ENCODE assay signal across 6 cellular contexts in genomic region chr22:20362403-20362802, GRCh38. TPM values are rescaled to one million over a fixed set of nuclear protein-coding genes. Genes with fewer than 3 reads are reported as not detected.
DNase-seq lines count a peak whose midpoint lies in the region; ATAC-seq and TF ChIP-seq lines count a peak whose summit lies in the region.
"Not testable (repeated sequence)": the region's sequence is repeated elsewhere in the genome, so short reads cannot be mapped to it uniquely, and the experiment has no call there.

No MANE protein-coding gene starts in this region.

- not testable (repeated sequence) for H3K4ac ChIP-seq in H9 (ENCODE audit: low read depth, low read length)

- H3K9me3 ChIP-seq in BLaER1 treated with 17β-estradiol and CSF1 and Interleukin-3, amounts not matched to agents 10 nM and 100 nM (replicated peaks in 1 of 11), result peaks cover 0 to 40% (median 34%) of the 10 kb centered on the region in 11 experiments; a peak in 19 of 22 replicates
- not testable (repeated sequence) for H3K9me3 ChIP-seq in H9 (ENCODE audit: control insufficient read depth, low read depth, low read length)

- H3K79me2 ChIP-seq in H9 (ENCODE audit: insufficient read depth, low read length), result not testable (repeated sequence)

- H3K27ac Mint-ChIP-seq in H9, result not testable (repeated sequence)
- peak overlapping the region; percentile 46 to 59 for H3K27ac Mint-ChIP-seq in stimulated activated naive CD8-positive, alpha-beta T cell treated with anti-CD3 and anti-CD28 coated beads, Interleukin-15, amount 100 ng/mL, for 72 hours

- ATAC-seq in SK-N-SH treated with all-trans-retinoic acid at 6 μM for 48 hours, result peak; percentile 36; the same call in 1 of the 3 replicates
- not testable (repeated sequence) for ATAC-seq in stimulated activated naive CD8-positive, alpha-beta T cell treated with anti-CD3 and anti-CD28 coated beads, Interleukin-15, amount 100 ng/mL, for 72 hours

- H3K4me2 ChIP-seq in BLaER1 treated with 17β-estradiol and CSF1 and Interleukin-3, amounts not matched to agents 10 nM and 100 nM, result peak overlapping the region; percentile 33 to 91 (median 84); a peak in 21 of 22 replicates
- not testable (repeated sequence) for H3K4me2 ChIP-seq in H9 (ENCODE audit: insufficient read depth, insufficient read length, low read length)

- not testable (repeated sequence) for H3K36me3 ChIP-seq in BLaER1 treated with 17β-estradiol and CSF1 and Interleukin-3, amounts not matched to agents 10 nM and 100 nM

- WGBS in H9 (ENCODE audit: extremely low coverage, insufficient read length, low lambda C conversion rate), result no CpG with 5 or more reads among the region's 10 CpGs

- not testable (repeated sequence) for H2AK5ac ChIP-seq in H9 (ENCODE audit: insufficient read length, low read length)

- H2BK20ac ChIP-seq in H9 (ENCODE audit: low read depth, low read length, poor library complexity, severe bottlenecking), result not testable (repeated sequence)

- not testable (repeated sequence) for H3K23ac ChIP-seq in H9 (ENCODE audit: insufficient read length, low read depth, low read length)

- not testable (repeated sequence) for H3K56ac ChIP-seq in H9 (ENCODE audit: insufficient read length, low read depth, low read length)

- not testable (repeated sequence) for H3K27me3 Mint-ChIP-seq in H9 (ENCODE audit: low read depth); stimulated activated naive CD8-positive, alpha-beta T cell treated with anti-CD3 and anti-CD28 coated beads, Interleukin-15, amount 100 ng/mL, for 72 hours

- not testable (repeated sequence) for H3K27me3 ChIP-seq in BLaER1 treated with 17β-estradiol and CSF1 and Interleukin-3, amounts not matched to agents 10 nM and 100 nM; H9 (ENCODE audit: insufficient read depth, low read length)

- not testable (repeated sequence) for H2BK15ac ChIP-seq in H9 (ENCODE audit: low read depth, low read length)

- H4K20me1 ChIP-seq in BLaER1 treated with 17β-estradiol and CSF1 and Interleukin-3, amounts not matched to agents 10 nM and 100 nM; H9 (ENCODE audit: control insufficient read depth, insufficient read depth, insufficient read length): not testable (repeated sequence)

- H3K14ac ChIP-seq in H9 (ENCODE audit: insufficient read depth, low read length), result not testable (repeated sequence)

- not testable (repeated sequence) for H4K91ac ChIP-seq in H9 (ENCODE audit: insufficient read length, low read depth, low read length)

- not testable (repeated sequence) for H2BK120ac ChIP-seq in H9 (ENCODE audit: low read depth, low read length, poor library complexity, severe bottlenecking)

- not testable (repeated sequence) for H3K23me2 ChIP-seq in H9 (ENCODE audit: insufficient read length, low read depth, low read length, poor library complexity, severe bottlenecking)

- not testable (repeated sequence) for H2AFZ ChIP-seq in H9 (ENCODE audit: low read length)

- not testable (repeated sequence) for TF ChIP-seq CTCF in H9 (conservative IDR thresholded peaks at IDR 0.05)

- H3K79me1 ChIP-seq in H9 (ENCODE audit: insufficient read depth, low read depth, low read length, poor library complexity, severe bottlenecking), result not testable (repeated sequence)

- H3K9me3 Mint-ChIP-seq in H9; stimulated activated naive CD8-positive, alpha-beta T cell treated with anti-CD3 and anti-CD28 coated beads, Interleukin-15, amount 100 ng/mL, for 72 hours: not testable (repeated sequence)

- not testable (repeated sequence) for H2BK5ac ChIP-seq in H9 (ENCODE audit: insufficient read length, low read length)

- peaks cover 31 to 42% (median 32%) of the 10 kb centered on the region in 10 experiments for H3K4me1 ChIP-seq in BLaER1 treated with 17β-estradiol and CSF1 and Interleukin-3, amounts not matched to agents 10 nM and 100 nM
- not testable (repeated sequence) for H3K4me1 ChIP-seq in H9 (ENCODE audit: insufficient read depth, low read length)

- not testable (repeated sequence) for H3K9ac ChIP-seq in BLaER1 treated with 17β-estradiol and CSF1 and Interleukin-3, amounts not matched to agents 10 nM and 100 nM; H9 (ENCODE audit: extremely low read depth, insufficient read length, low read length)

- DNase-seq in H9, result peak; percentile 4
- peak; percentile 25 for DNase-seq in NAMALWA (ENCODE audit: low spot score)
- peak; percentile 16 for DNase-seq in islet precursor cell
- DNase-seq in stimulated activated naive CD8-positive, alpha-beta T cell treated with anti-CD3 and anti-CD28 coated beads, Interleukin-15, amount 100 ng/mL, for 72 hours, result not testable (repeated sequence)

- H3K4me1 Mint-ChIP-seq in H9, result not testable (repeated sequence)
- peaks cover 18% of the 10 kb centered on the region for H3K4me1 Mint-ChIP-seq in stimulated activated naive CD8-positive, alpha-beta T cell treated with anti-CD3 and anti-CD28 coated beads, Interleukin-15, amount 100 ng/mL, for 72 hours

- H3K4me3 Mint-ChIP-seq in H9; stimulated activated naive CD8-positive, alpha-beta T cell treated with anti-CD3 and anti-CD28 coated beads, Interleukin-15, amount 100 ng/mL, for 72 hours: not testable (repeated sequence)

- not testable (repeated sequence) for H3T11ph ChIP-seq in H9 (ENCODE audit: low read length)

- not testable (repeated sequence) for H4K5ac ChIP-seq in H9 (ENCODE audit: insufficient read length, low read depth, low read length)

- H3K18ac ChIP-seq in H9 (ENCODE audit: insufficient read length, low read depth, low read length), result not testable (repeated sequence)

- 0 out of 22 replicates have a peak overlapping the region, but pooled peaks of 1 of the 11 experiments have one; percentile 16 for H3K27ac ChIP-seq in BLaER1 treated with 17β-estradiol and CSF1 and Interleukin-3, amounts not matched to agents 10 nM and 100 nM
- H3K27ac ChIP-seq in H9 (ENCODE audit: insufficient read length, low read depth, low read length), result not testable (repeated sequence)

- not testable (repeated sequence) for H3K4me3 ChIP-seq in BLaER1 treated with 17β-estradiol and CSF1 and Interleukin-3, amounts not matched to agents 10 nM and 100 nM

- H2BK12ac ChIP-seq in H9 (ENCODE audit: insufficient read length, low read depth, low read length), result not testable (repeated sequence)

- H4K8ac ChIP-seq in H9 (replicated peaks; ENCODE audit: insufficient read length, low read depth, low read length), result not testable (repeated sequence)

- not testable (repeated sequence) for H3K36me3 Mint-ChIP-seq in H9 (ENCODE audit: insufficient read depth in 1 of 3, low read depth in 3 of 3)

RNA-seq across cellular contexts. Expression of gene ZNF74, which starts 31.5 kb away (rescaled TPM):
- total RNA-seq in H9 (2021), result 29.8 and 34.3 TPM in 2 replicates

RNA-seq across cellular contexts. Expression of gene DGCR6L, which starts 42.5 kb away (rescaled TPM):
- total RNA-seq in H9 (2021), result 38.6 and 40.4 TPM in 2 replicates
